In genomic region chr1:222643937-222644648, GRCh38 we compare ENCODE assay signal across 8 cellular contexts. TPM values are rescaled to one million over a fixed set of nuclear protein-coding genes. Genes with fewer than 3 reads are reported as not detected.
A peak's percentile ranks its signal among the peaks of the same experiment; 100 is the strongest.
DNase-seq lines count a peak whose midpoint lies in the region; ATAC-seq and TF ChIP-seq lines count a peak whose summit lies in the region.

No MANE protein-coding gene starts in this region.

- peaks cover 15% of the 10 kb centered on the region for H3K36me3 Mint-ChIP-seq in progenitor cell of endocrine pancreas (ENCODE audit: insufficient read depth)

- DNase-seq in NCI-H187 (lab: John Stamatoyannopoulos, UW) (peak; percentile 74 to 87), T-helper 2 cell (peak; percentile 93 to 99 (median 97)), anterior cingulate cortex (lab: John Stamatoyannopoulos, UW) (peak; percentile 71 to 98 (median 94)), left ventricle myocardium superior (peak; percentile 97), progenitor cell of endocrine pancreas (ENCODE audit: low spot score, unreplicated experiment) (peak; percentile 94), ureter (ENCODE audit: low spot score) (peak; percentile 99)

- peaks cover 12% of the 10 kb centered on the region for H3K4me1 Mint-ChIP-seq in progenitor cell of endocrine pancreas (ENCODE audit: low read depth)

- ATAC-seq in GM18502 (IDR thresholded peaks at IDR 0.05; ENCODE audit: poor library complexity, unreplicated experiment) (peak; percentile 97), HG02943 (IDR thresholded peaks at IDR 0.05; ENCODE audit: low read depth, unreplicated experiment) (peak; percentile 98), left ventricle myocardium superior (peak; percentile 100)

- no peaks in the 10 kb centered on the region for H3K27me3 Mint-ChIP-seq in progenitor cell of endocrine pancreas

- no peak for TF ChIP-seq CTCF in progenitor cell of endocrine pancreas (IDR thresholded peaks at IDR 0.05; ENCODE audit: unreplicated experiment)

- peak overlapping the region; percentile 98 for H3K27ac Mint-ChIP-seq in progenitor cell of endocrine pancreas

- peaks cover 4% of the 10 kb centered on the region for H3K9me3 Mint-ChIP-seq in progenitor cell of endocrine pancreas (ENCODE audit: low read depth)

- peak overlapping the region; percentile 88 for H3K4me3 Mint-ChIP-seq in progenitor cell of endocrine pancreas (ENCODE audit: low read depth)

- intact Hi-C loops in left ventricle myocardium superior (cut with micrococcal nuclease): no loop called here

RNA-seq across cellular contexts. Expression of gene MIA3, which starts 26.2 kb away (rescaled TPM):
- total RNA-seq in left ventricle myocardium superior (65.5 TPM), progenitor cell of endocrine pancreas (67.1 and 68.6 TPM in 2 replicates), ureter (71.9 TPM)

RNA-seq across cellular contexts. Expression of gene TAF1A, which starts 54.4 kb away (rescaled TPM):
- total RNA-seq in left ventricle myocardium superior (2.6 TPM), progenitor cell of endocrine pancreas (19.7 and 20.7 TPM in 2 replicates), ureter (11.3 TPM)

Comparison
In these comparisons a context has a peak if more than half of its experiments do, and no peak if none do; other contexts are left out.
1. Peak in every context shown above with its lines: DNase-seq and ATAC-seq.